In genomic region chr3:61077551-61077950, GRCh38 we compare ENCODE assay signal across 34 cellular contexts.
"Had no signal": no experiment of that assay in that cellular context is flagged by ENCODE, and none has a peak within 500 bp of the region (broad histone marks: within the 10 kb centered on the region; RNA-seq: fewer than 3 reads in every experiment).

No MANE protein-coding gene starts in this region.

- H3K36me3 ChIP-seq: adrenal gland, breast epithelium, cardiac muscle cell, colonic mucosa, esophagus squamous epithelium, gastroesophageal sphincter, WERI-Rb-1 had no signal

- H3K9me3 ChIP-seq: adrenal gland, body of pancreas, breast epithelium, colonic mucosa, esophagus squamous epithelium, gastroesophageal sphincter had no signal

- H3K4me3 ChIP-seq: adrenal gland, body of pancreas, breast epithelium, cardiac muscle cell, colonic mucosa, esophagus squamous epithelium, gastroesophageal sphincter had no signal

- ATAC-seq: activated CD4-positive, alpha-beta T cell treated with anti-CD3 and anti-CD28 coated beads for 36 hours; activated CD8-positive, alpha-beta memory T cell treated with anti-CD3 and anti-CD28 coated beads, Interleukin-2, amount 10 ng/mL, durations not matched to agents 7 days and 5 days; activated CD8-positive, alpha-beta T cell treated with anti-CD3 and anti-CD28 coated beads, Interleukin-2, amount 10 ng/mL, durations not matched to agents 7 days and 5 days; activated naive CD8-positive, alpha-beta T cell treated with anti-CD3 and anti-CD28 coated beads, Interleukin-2, amount 50 U/mL, for 24 hours; body of pancreas; gastroesophageal sphincter; T-helper 17 cell had no signal

- H3K27me3 ChIP-seq: adrenal gland, body of pancreas, breast epithelium, cardiac muscle cell, colonic mucosa, esophagus squamous epithelium, gastroesophageal sphincter had no signal

- FAIRE-seq: endometrium, endothelial cell of umbilical vein had no signal

- DNase-seq: activated CD4-positive, alpha-beta memory T cell treated with anti-CD3 and anti-CD28 coated beads for 36 hours; activated CD4-positive, alpha-beta T cell treated with anti-CD3 and anti-CD28 coated beads for 36 hours; activated CD4-positive, alpha-beta T cell treated with anti-CD3 and anti-CD28 coated beads, Interleukin-2, amount 10 ng/mL, durations not matched to agents 24 days and 14 days; activated CD4-positive, CD25-positive, alpha-beta regulatory T cell; activated CD4-positive, CD25-positive, alpha-beta regulatory T cell treated with anti-CD3 and anti-CD28 coated beads, Interleukin-2, amount 50 U/mL, for 72 hours; activated CD8-positive, alpha-beta memory T cell treated with anti-CD3 and anti-CD28 coated beads, Interleukin-2, amount 10 ng/mL, durations not matched to agents 7 days and 5 days; activated CD8-positive, alpha-beta memory T cell treated with anti-CD3 and anti-CD28 coated beads, Interleukin-2, amount 50 U/mL, for 4 hours; activated CD8-positive, alpha-beta T cell treated with anti-CD3 and anti-CD28 coated beads, Interleukin-2, amount 10 ng/mL, durations not matched to agents 7 days and 5 days; activated effector memory CD4-positive, alpha-beta T cell treated with anti-CD3 and anti-CD28 coated beads, Interleukin-2, amount 50 U/mL, for 16 hours; activated naive CD4-positive, alpha-beta T cell treated with anti-CD3 and anti-CD28 coated beads for 36 hours; activated naive CD8-positive, alpha-beta T cell treated with anti-CD3 and anti-CD28 coated beads for 36 hours; activated naive CD8-positive, alpha-beta T cell treated with anti-CD3 and anti-CD28 coated beads, Interleukin-2, amount 50 U/mL, for 24 hours; activated T-cell treated with anti-CD3 and anti-CD28 coated beads, Interleukin-2, amount 50 U/mL, for 1 hour; activated T-cell treated with anti-CD3 and anti-CD28 coated beads, Interleukin-2, amount 50 U/mL, for 48 hours; adrenal gland; amygdala; aorta; body of pancreas; central memory CD4-positive, alpha-beta T cell; cerebellar nuclear complex; colonic mucosa; effector memory CD4-positive, alpha-beta T cell; esophagus squamous epithelium; foreskin melanocyte; T-helper 1 cell; T-helper 17 cell; T1000; WERI-Rb-1 had no signal

- H3K4me1 ChIP-seq: adrenal gland, body of pancreas, breast epithelium, colonic mucosa, gastroesophageal sphincter had no signal

- H3K27ac ChIP-seq: adrenal gland, body of pancreas, breast epithelium, cardiac muscle cell, colonic mucosa, epithelial cell of prostate, esophagus squamous epithelium, gastroesophageal sphincter, WERI-Rb-1 had no signal
